Comparison of ENCODE assay signal across 8 cellular contexts in genomic region chr5:131262953-131263541, GRCh38. TPM values are rescaled to one million over a fixed set of nuclear protein-coding genes. Genes with fewer than 3 reads are reported as not detected.
A peak's percentile ranks its signal among the peaks of the same experiment; 100 is the strongest.
DNase-seq lines count a peak whose midpoint lies in the region; ATAC-seq and TF ChIP-seq lines count a peak whose summit lies in the region.

No MANE protein-coding gene starts in this region.

- POLR2A ChIA-PET in IMR-90 (lab: Charles Lee; ENCODE audit: unreplicated experiment), result no interaction called here
- POLR2A ChIA-PET in activated naive CD8-positive, alpha-beta T cell treated with anti-CD3 and anti-CD28 coated beads, Interleukin-2, amount 10 ng/mL, durations not matched to agents 7 days and 5 days (lab: Charles Lee), result interaction anchor here (0.7 to 6.0 kb wide), 25 partner anchors 8 to 757 kb away, joined by 3 to 116 read pairs (median 7); partner anchors contain the start of gene HINT1

- H3K18ac ChIP-seq in IMR-90 (ENCODE audit: low read depth, low read length), result peak overlapping the region; percentile 38; the same call in 1 of the 2 replicates

- H4K5ac ChIP-seq in IMR-90 (ENCODE audit: low read depth, low read length), result peak overlapping the region; percentile 59; the same call in 1 of the 2 replicates

- peaks cover 10% of the 10 kb centered on the region; the same call in 1 of the 2 replicates for H3K9me1 ChIP-seq in IMR-90 (ENCODE audit: insufficient read depth, low read length)

- H3K36me3 ChIP-seq in IMR-90 (ENCODE audit: control insufficient read depth, insufficient read depth, low read length), result no peaks in the 10 kb centered on the region

- H2BK20ac ChIP-seq in IMR-90 (ENCODE audit: low read depth, low read length), result no peak overlapping the region

- peak overlapping the region; percentile 89 for H3K27ac Mint-ChIP-seq in activated naive CD8-positive, alpha-beta T cell treated with anti-CD3 and anti-CD28 coated beads, Interleukin-2, amount 10 ng/mL, durations not matched to agents 7 days and 5 days
- peak overlapping the region; percentile 91 to 93 for H3K27ac Mint-ChIP-seq in stimulated activated naive CD8-positive, alpha-beta T cell treated with anti-CD3 and anti-CD28 coated beads, Interleukin-15, amount 100 ng/mL, for 72 hours

- peak overlapping the region; percentile 91 for H3K27ac ChIP-seq in IMR-90 (ENCODE audit: insufficient read depth, low read length)

- H3K4me1 Mint-ChIP-seq in activated naive CD8-positive, alpha-beta T cell treated with anti-CD3 and anti-CD28 coated beads, Interleukin-2, amount 10 ng/mL, durations not matched to agents 7 days and 5 days, result peaks cover 38% of the 10 kb centered on the region
- peaks cover 46% of the 10 kb centered on the region for H3K4me1 Mint-ChIP-seq in stimulated activated naive CD8-positive, alpha-beta T cell treated with anti-CD3 and anti-CD28 coated beads, Interleukin-15, amount 100 ng/mL, for 72 hours

- no peak overlapping the region; the same call in 1 of the 2 replicates for H3K4ac ChIP-seq in IMR-90 (ENCODE audit: low read depth, low read length)

- no peak for TF ChIP-seq CTCF in IMR-90 (conservative IDR thresholded peaks at IDR 0.05; ENCODE audit: low read depth, low read length)

- DNase-seq in G401 (ENCODE audit: low spot score) (peak; percentile 46), IMR-90 (no peak), kidney tubule cell (ENCODE audit: low spot score) (peak; percentile 26), hypothalamus (lab: John Stamatoyannopoulos, UW) (no peak), mesenteric fat pad (ENCODE audit: low spot score) (no peak)
- DNase-seq in activated naive CD8-positive, alpha-beta T cell treated with anti-CD3 and anti-CD28 coated beads, Interleukin-2, amount 10 ng/mL, durations not matched to agents 7 days and 5 days, result no peak
- peak in 1 of 2 donors; percentile 38 for DNase-seq in stimulated activated naive CD8-positive, alpha-beta T cell treated with anti-CD3 and anti-CD28 coated beads, Interleukin-15, amount 100 ng/mL, for 72 hours

- H2AK5ac ChIP-seq in IMR-90 (ENCODE audit: low read depth, low read length), result no peak overlapping the region

- H3K14ac ChIP-seq in IMR-90 (replicated peaks; ENCODE audit: low read depth, low read length), result peak overlapping the region; percentile 60

- H3K4me2 ChIP-seq in IMR-90 (ENCODE audit: low read depth, low read length), result peak overlapping the region; percentile 96

- peak overlapping the region; percentile 99 for H3K4me3 ChIP-seq in IMR-90 (ENCODE audit: insufficient read depth, low read depth, low read length)

- H3K4me1 ChIP-seq in IMR-90 (ENCODE audit: control insufficient read depth, insufficient read depth, low read length), result peaks cover 5% of the 10 kb centered on the region

- peak overlapping the region; percentile 22 for H2BK5ac ChIP-seq in IMR-90 (ENCODE audit: low read depth, low read length, poor library complexity, severe bottlenecking)

- no peak overlapping the region for H2AK9ac ChIP-seq in IMR-90 (replicated peaks; ENCODE audit: low read depth, low read length, poor library complexity)

- TF ChIP-seq POLR2A in IMR-90 (IDR thresholded peaks at IDR 0.05; ENCODE audit: low read depth, low read length), result no peak

- no peaks in the 10 kb centered on the region for H3K9me3 ChIP-seq in IMR-90 (ENCODE audit: control insufficient read depth, insufficient read depth, low read length)

- dilution Hi-C loops in IMR-90 (cut with HindIII; ENCODE audit: low sequenced_read_pairs, unreplicated experiment), result no loop called here

- H3K27me3 ChIP-seq in IMR-90 (ENCODE audit: control insufficient read depth, insufficient read depth, low read length), result no peaks in the 10 kb centered on the region

- no peak overlapping the region for H2AFZ ChIP-seq in IMR-90 (replicated peaks; ENCODE audit: low read length, poor library complexity)

- H2BK120ac ChIP-seq in IMR-90 (ENCODE audit: low read depth, low read length), result 0 out of 2 replicates have a peak overlapping the region, but pooled peaks have one; percentile 28

- no peaks in the 10 kb centered on the region; the same call in 1 of the 2 replicates for H4K20me1 ChIP-seq in IMR-90 (ENCODE audit: insufficient read depth, low read length)

- intact Hi-C loops in IMR-90 (cut with micrococcal nuclease), result no loop called here

- 0 out of 3 replicates have a peak overlapping the region, but pooled peaks have one; percentile 23 for H2BK15ac ChIP-seq in IMR-90 (ENCODE audit: low read depth, low read length)

- peak overlapping the region; percentile 28; the same call in 1 of the 2 replicates for H3K56ac ChIP-seq in IMR-90 (ENCODE audit: extremely low read depth, insufficient read depth, low read length)

- no peaks in the 10 kb centered on the region for H3K9me3 Mint-ChIP-seq in activated naive CD8-positive, alpha-beta T cell treated with anti-CD3 and anti-CD28 coated beads, Interleukin-2, amount 10 ng/mL, durations not matched to agents 7 days and 5 days
- H3K9me3 Mint-ChIP-seq in stimulated activated naive CD8-positive, alpha-beta T cell treated with anti-CD3 and anti-CD28 coated beads, Interleukin-15, amount 100 ng/mL, for 72 hours, result peaks cover 0 to 4% of the 10 kb centered on the region in 2 donors

- ATAC-seq in GM21367 (IDR thresholded peaks at IDR 0.05; ENCODE audit: unreplicated experiment), result peak; percentile 1
- ATAC-seq in IMR-90 (ENCODE audit: low read depth), result no peak
- ATAC-seq in activated naive CD8-positive, alpha-beta T cell treated with anti-CD3 and anti-CD28 coated beads, Interleukin-2, amount 10 ng/mL, durations not matched to agents 7 days and 5 days (ENCODE audit: low read depth), result peak; percentile 6
- peak; percentile 22 for ATAC-seq in stimulated activated naive CD8-positive, alpha-beta T cell treated with anti-CD3 and anti-CD28 coated beads, Interleukin-15, amount 100 ng/mL, for 72 hours

- no peak for TF ChIP-seq RAD21 in IMR-90 (IDR thresholded peaks at IDR 0.05; ENCODE audit: low read length)

- in situ Hi-C loops in G401 (cut with HindIII; ENCODE audit: low sequenced_read_pairs) (no loop called here), IMR-90 (cut with MboI; ENCODE audit: low sequenced_read_pairs) (no loop called here)

- peak overlapping the region; percentile 61 for H3K23ac ChIP-seq in IMR-90 (ENCODE audit: low read depth, low read length)

- BruUV-seq in IMR-90 (replicated peaks; lab: Mats Ljungman, UMichigan), result no TSS peak

- WGBS in IMR-90 (ENCODE audit: extremely low coverage in 2 of 2, insufficient read length in 1 of 2), 2 experiments, result no CpG with 5 or more reads among the region's 10 CpGs

- H3K4me3 Mint-ChIP-seq in activated naive CD8-positive, alpha-beta T cell treated with anti-CD3 and anti-CD28 coated beads, Interleukin-2, amount 10 ng/mL, durations not matched to agents 7 days and 5 days, result peak overlapping the region; percentile 90
- H3K4me3 Mint-ChIP-seq in stimulated activated naive CD8-positive, alpha-beta T cell treated with anti-CD3 and anti-CD28 coated beads, Interleukin-15, amount 100 ng/mL, for 72 hours, result peak overlapping the region; percentile 75 to 92

- H3K9ac ChIP-seq in IMR-90 (ENCODE audit: low read depth, low read length), result peak overlapping the region; percentile 82

- peaks cover 3 to 17% of the 10 kb centered on the region in 2 experiments; a peak in 2 of 4 replicates for H3K79me1 ChIP-seq in IMR-90 (ENCODE audit: low read depth in 1 of 2, low read length in 2 of 2)

- H4K8ac ChIP-seq in IMR-90 (ENCODE audit: low read depth in 2 of 2, low read length in 2 of 2), result peak overlapping the region; percentile 15 to 26

- CTCF ChIA-PET in IMR-90 (lab: Yijun Ruan, JAX), result interaction anchor here (1.3 kb wide), 1 partner anchor 98 kb away, joined by 5 read pairs; the partner anchor contains the start of gene HINT1

- peaks cover 28% of the 10 kb centered on the region for H3K36me3 Mint-ChIP-seq in activated naive CD8-positive, alpha-beta T cell treated with anti-CD3 and anti-CD28 coated beads, Interleukin-2, amount 10 ng/mL, durations not matched to agents 7 days and 5 days

- H3K27me3 Mint-ChIP-seq in activated naive CD8-positive, alpha-beta T cell treated with anti-CD3 and anti-CD28 coated beads, Interleukin-2, amount 10 ng/mL, durations not matched to agents 7 days and 5 days, result no peaks in the 10 kb centered on the region
- no peaks in the 10 kb centered on the region for H3K27me3 Mint-ChIP-seq in stimulated activated naive CD8-positive, alpha-beta T cell treated with anti-CD3 and anti-CD28 coated beads, Interleukin-15, amount 100 ng/mL, for 72 hours

- H4K91ac ChIP-seq in IMR-90 (ENCODE audit: insufficient read depth, low read depth, low read length), result peak overlapping the region; percentile 19

TF ChIP-seq in IMR-90, 13 proteins besides CTCF, POLR2A, EP300 and RAD21 (continues in another document):
- TF ChIP-seq BHLHE40 (IDR thresholded peaks at IDR 0.05; ENCODE audit: low read depth, low read length) (no peak), MAZ (IDR thresholded peaks at IDR 0.05; ENCODE audit: borderline replicate concordance, low read depth, low read length) (no peak), ELK1 (IDR thresholded peaks at IDR 0.05; ENCODE audit: borderline replicate concordance, low read depth, low read length) (no peak), USF2 (IDR thresholded peaks at IDR 0.05; ENCODE audit: low read depth, low read length) (no peak), CHD1 (IDR thresholded peaks at IDR 0.05; ENCODE audit: low read depth, low read length) (no peak), RCOR1 (IDR thresholded peaks at IDR 0.05; ENCODE audit: insufficient replicate concordance, low read length) (no peak)

RNA-seq across cellular contexts. Expression of gene CDC42SE2, which starts 0.8 kb away (rescaled TPM):
- 30.0 and 53.1 TPM in 2 replicates for total RNA-seq in G401 (2014; rRNA removed; shearing (Covaris generic))
- 19.4 and 44.2 TPM in 2 replicates for total RNA-seq in IMR-90 (2012; rRNA removed)
- polyA plus RNA-seq in IMR-90 (2012; rRNA removed), result 8.8 and 12.5 TPM in 2 replicates
- 2.0 and 2.8 TPM in 2 replicates for polyA plus RNA-seq in IMR-90 (2012; cell fraction: cytosol; rRNA removed)
- 1.1 and 22.9 TPM in 2 replicates for polyA plus RNA-seq in IMR-90 (2012; cell fraction: nucleus; rRNA removed; ENCODE audit: low replicate concordance)
- total RNA-seq in activated naive CD8-positive, alpha-beta T cell treated with anti-CD3 and anti-CD28 coated beads, Interleukin-2, amount 10 ng/mL, durations not matched to agents 7 days and 5 days, result 100 to 1,000 TPM; 193 to 199 TPM
- total RNA-seq in mesenteric fat pad, result 23.3 TPM

Comparison
In these comparisons a context has a peak if more than half of its experiments do, and no peak if none do; other contexts are left out.
1. DNase-seq: peak in G401 (single experiment) and kidney tubule cell (single experiment); none in IMR-90 (single experiment), activated naive CD8-positive, alpha-beta T cell treated with anti-CD3 and anti-CD28 coated beads, Interleukin-2, amount 10 ng/mL, durations not matched to agents 7 days and 5 days (single experiment), hypothalamus (0 of 51) and mesenteric fat pad (single experiment).